8 cellular contexts compared by ENCODE assay signal in the genomic region with DNA sequence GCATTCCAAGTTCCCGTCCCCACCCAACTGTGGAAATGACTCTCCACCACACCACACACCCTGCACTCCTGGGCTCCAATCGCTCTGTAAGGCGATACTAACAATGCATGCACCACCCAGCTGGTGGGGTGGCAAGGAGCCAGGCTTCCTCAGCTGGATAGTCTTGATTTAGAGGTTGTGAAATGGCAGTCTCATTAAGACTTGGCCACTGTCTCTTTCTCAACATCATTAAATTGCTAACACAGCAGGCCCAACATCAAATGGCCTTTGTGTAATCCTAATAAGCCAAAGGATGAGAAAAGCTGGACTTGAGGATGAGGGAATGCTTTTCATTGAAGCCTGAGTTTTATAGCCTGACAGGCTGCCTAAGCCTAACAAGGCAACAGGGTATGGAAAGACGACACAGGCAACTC.
DNase-seq lines count a peak whose midpoint lies in the region; ATAC-seq and TF ChIP-seq lines count a peak whose summit lies in the region.

No MANE protein-coding gene starts in this region.

- H3K4me1 ChIP-seq in body of pancreas (no peaks in the 10 kb centered on the region), esophagus muscularis mucosa (peaks cover 10 to 15% (median 12%) of the 10 kb centered on the region in 4 donors)
- peaks cover 0 to 13% of the 10 kb centered on the region in 2 donors for H3K4me1 ChIP-seq in naive thymus-derived CD4-positive, alpha-beta T cell (ENCODE audit: control insufficient read depth in 2 of 2, insufficient read depth in 2 of 2, low read length in 2 of 2)

- peak; percentile 48 for DNase-seq in COLO668 (lab: John Stamatoyannopoulos, UW; ENCODE audit: unreplicated experiment)
- peak; percentile 62 to 84 for DNase-seq in NCI-H187 (lab: John Stamatoyannopoulos, UW)
- peak; percentile 38 to 68 (median 53) for DNase-seq in body of pancreas
- peak; percentile 13 for DNase-seq in midbrain (lab: John Stamatoyannopoulos, UW)
- DNase-seq in naive thymus-derived CD4-positive, alpha-beta T cell: no peak
- no peak for DNase-seq in esophagus muscularis mucosa (ENCODE audit: extremely low spot score)

- no peak for ATAC-seq in body of pancreas
- no peak for ATAC-seq in naive thymus-derived CD4-positive, alpha-beta T cell
- ATAC-seq in GM18520 (IDR thresholded peaks at IDR 0.05; ENCODE audit: unreplicated experiment): no peak
- ATAC-seq in GM18873 (IDR thresholded peaks at IDR 0.05; ENCODE audit: low FRiP score, unreplicated experiment): no peak

- 70 to 83% methylated on average over 4 of the region's 4 CpGs for WGBS in body of pancreas, 2 donors
- WGBS in esophagus muscularis mucosa: 68% methylated on average over 4 of the region's 4 CpGs

- H3K27me3 Mint-ChIP-seq in naive thymus-derived CD4-positive, alpha-beta T cell: peaks cover 0 to 6% (median 0%) of the 10 kb centered on the region in 5 donors

- H3K27me3 ChIP-seq in body of pancreas (no peaks in the 10 kb centered on the region), esophagus muscularis mucosa (no peaks in the 10 kb centered on the region)
- no peaks in the 10 kb centered on the region for H3K27me3 ChIP-seq in naive thymus-derived CD4-positive, alpha-beta T cell (ENCODE audit: control insufficient read depth in 2 of 2, insufficient read depth in 2 of 2, low read length in 2 of 2)

- POLR2A ChIA-PET in naive thymus-derived CD4-positive, alpha-beta T cell (lab: Charles Lee): no interaction called here

- CTCF ChIA-PET in naive thymus-derived CD4-positive, alpha-beta T cell (lab: Charles Lee): no interaction called here

- H3K4me3 ChIP-seq in body of pancreas: no peak overlapping the region
- H3K4me3 ChIP-seq in naive thymus-derived CD4-positive, alpha-beta T cell (ENCODE audit: low read length): no peak overlapping the region
- no peak overlapping the region for H3K4me3 ChIP-seq in esophagus muscularis mucosa

- H3K9me3 ChIP-seq in body of pancreas (no peaks in the 10 kb centered on the region), esophagus muscularis mucosa (no peaks in the 10 kb centered on the region)
- H3K9me3 ChIP-seq in naive thymus-derived CD4-positive, alpha-beta T cell (ENCODE audit: control insufficient read depth in 2 of 3, low read length in 3 of 3): no peaks in the 10 kb centered on the region

- intact Hi-C loops in body of pancreas (cut with DNase I): no loop called here
- intact Hi-C loops in naive thymus-derived CD4-positive, alpha-beta T cell (cut with micrococcal nuclease): no loop called here
- intact Hi-C loops in esophagus muscularis mucosa (cut with DNase I): no loop called here

- H3K36me3 Mint-ChIP-seq in naive thymus-derived CD4-positive, alpha-beta T cell: peaks cover 0 to 12% (median 8%) of the 10 kb centered on the region in 5 donors

- H3K9me3 Mint-ChIP-seq in naive thymus-derived CD4-positive, alpha-beta T cell: peaks cover 0 to 7% (median 0%) of the 10 kb centered on the region in 11 donors

- TF ChIP-seq POLR2A in body of pancreas (IDR thresholded peaks at IDR 0.05): no peak
- TF ChIP-seq POLR2A in esophagus muscularis mucosa (IDR thresholded peaks at IDR 0.05; ENCODE audit: low read depth): no peak

- H3K4me1 Mint-ChIP-seq in naive thymus-derived CD4-positive, alpha-beta T cell: peaks cover 4 to 36% (median 24%) of the 10 kb centered on the region in 7 donors

- no peaks in the 10 kb centered on the region for H3K36me3 ChIP-seq in body of pancreas (replicated peaks in 1 of 2; ENCODE audit: insufficient read depth in 1 of 2, low read depth in 2 of 2)
- no peaks in the 10 kb centered on the region for H3K36me3 ChIP-seq in naive thymus-derived CD4-positive, alpha-beta T cell (ENCODE audit: control insufficient read depth in 2 of 3, insufficient read depth in 3 of 3, low read length in 3 of 3)
- H3K36me3 ChIP-seq in esophagus muscularis mucosa: no peaks in the 10 kb centered on the region

- no peak overlapping the region for H3K27ac Mint-ChIP-seq in naive thymus-derived CD4-positive, alpha-beta T cell

- TF ChIP-seq EP300 in esophagus muscularis mucosa (IDR thresholded peaks at IDR 0.05): no peak

- H3K27ac ChIP-seq in body of pancreas (no peak overlapping the region), esophagus muscularis mucosa (replicated peaks in 1 of 4) (no peak overlapping the region)
- H3K27ac ChIP-seq in naive thymus-derived CD4-positive, alpha-beta T cell (ENCODE audit: low read depth, low read length): no peak overlapping the region

- TF ChIP-seq CTCF in body of pancreas (IDR thresholded peaks at IDR 0.05) (no peak), esophagus muscularis mucosa (IDR thresholded peaks at IDR 0.05) (no peak)

- H3K4me3 Mint-ChIP-seq in naive thymus-derived CD4-positive, alpha-beta T cell: no peak overlapping the region

Comparison
In these comparisons a context has a peak if more than half of its experiments do, and no peak if none do; other contexts are left out.
1. DNase-seq: peak in COLO668 (single experiment), NCI-H187 (2 of 2), body of pancreas (4 of 4) and midbrain (single experiment); none in naive thymus-derived CD4-positive, alpha-beta T cell (0 of 9) and esophagus muscularis mucosa (single experiment).